ENCODE assay signal across 8 cellular contexts in the genomic region with DNA sequence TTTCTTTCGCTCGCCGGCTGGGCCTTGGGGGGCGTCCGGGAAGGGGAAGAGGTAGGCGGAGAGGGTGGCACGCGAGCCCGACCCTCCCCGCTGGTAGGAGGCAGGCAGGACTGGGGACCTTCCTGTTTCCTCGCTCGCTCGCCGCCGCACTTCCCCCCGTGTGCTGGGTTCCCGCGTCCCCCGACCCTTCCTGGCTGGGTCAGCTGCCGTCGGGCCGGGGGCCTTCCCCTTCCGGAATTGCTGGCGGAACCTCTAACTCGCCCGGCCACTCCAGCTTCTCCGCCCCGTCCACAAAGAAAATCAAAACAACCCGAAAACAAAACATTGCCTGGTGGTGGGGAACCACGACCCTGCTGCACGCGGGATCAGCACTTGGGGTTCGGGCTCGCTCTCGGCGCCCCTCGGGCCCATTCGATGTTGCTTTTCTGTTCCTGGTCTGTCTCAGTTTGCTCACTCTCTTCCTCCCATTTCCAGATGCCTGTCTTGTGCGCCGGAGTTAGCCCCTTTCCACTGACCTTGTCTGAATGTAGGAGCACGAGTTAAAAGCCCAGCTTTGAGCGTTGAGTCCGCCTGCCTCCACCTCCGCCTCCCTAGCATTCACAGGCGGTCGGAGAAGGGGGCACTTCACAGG. TPM values are rescaled to one million over a fixed set of nuclear protein-coding genes. Genes with fewer than 3 reads are reported as not detected.
A peak's percentile ranks its signal among the peaks of the same experiment; 100 is the strongest.
DNase-seq lines count a peak whose midpoint lies in the region; ATAC-seq, FAIRE-seq and TF ChIP-seq lines count a peak whose summit lies in the region.

No MANE protein-coding gene starts in this region.

- WGBS in HepG2 (ENCODE audit: low lambda C conversion rate) = 3% methylated on average over 21 of the region's 46 CpGs

- H3K4me3 ChIP-seq in SK-N-MC (peak overlapping the region; percentile 99), HepG2 (replicated peaks in 1 of 3; ENCODE audit: insufficient read depth in 1 of 3, low read depth in 2 of 3, low read length in 3 of 3) (peak overlapping the region; percentile 86 to 90 (median 89))

- POLR2A ChIA-PET in HepG2 (lab: Yijun Ruan, JAX) = interaction anchor here (0.7 to 1.3 kb wide), 5 partner anchors 10 to 41 kb away, joined by 3 to 5 read pairs (median 3); no protein-coding TSS in a partner anchor

- H3K4me1 ChIP-seq in HepG2 (ENCODE audit: insufficient read depth, low read length) = peaks cover 53% of the 10 kb centered on the region

- H3K9ac ChIP-seq in SK-N-MC (ENCODE audit: insufficient read length) = peak overlapping the region; percentile 87
- H3K9ac ChIP-seq in HepG2 (ENCODE audit: insufficient read depth, low read depth, low read length) = peak overlapping the region; percentile 95

- intact Hi-C loops in HepG2 (cut with micrococcal nuclease; ENCODE audit: unreplicated experiment) = loop anchor here (5.0 kb wide), 2 partner anchors 40 to 140 kb away; a partner anchor contains a TSS

- TF ChIP-seq EP300 in HepG2 (IDR thresholded peaks at IDR 0.05; ENCODE audit: low read depth in 2 of 2, low read length in 2 of 2) = no peak
- TF ChIP-seq EP300 in HepG2 (CRISPR knock-in tag; IDR thresholded peaks at IDR 0.05; ENCODE audit: borderline replicate concordance) = no peak

- CTCF ChIA-PET in HepG2 (lab: Yijun Ruan, JAX; ENCODE audit: low intra/inter-chr PET ratio, low total read pairs) = no interaction called here

- H3K4me2 ChIP-seq in HepG2 (ENCODE audit: low read depth, low read length) = peak overlapping the region; percentile 76

- no peak for FAIRE-seq in HepG2 (lab: Jason Lieb, UNC)

- H3K27ac ChIP-seq in SK-N-MC (peak overlapping the region; percentile 75), HepG2 (ENCODE audit: extremely low read length, insufficient read depth, low read length) (peak overlapping the region; percentile 89)

- peaks cover 64% of the 10 kb centered on the region for H3K79me2 ChIP-seq in HepG2 (ENCODE audit: insufficient read depth, low read length)

- in situ Hi-C loops in HepG2 (cut with HindIII; ENCODE audit: extremely low pct_ligation_motif_present, low pct_unique_long_range_greater_than_20kb) = no loop called here

- ATAC-seq in GM19455 (IDR thresholded peaks at IDR 0.05; ENCODE audit: unreplicated experiment) = peak; percentile 38
- ATAC-seq in HG03521 (IDR thresholded peaks at IDR 0.05; ENCODE audit: unreplicated experiment) = peak; percentile 31
- ATAC-seq in HepG2 = peak; percentile 68

- TF ChIP-seq POLR2A in HepG2 (IDR thresholded peaks at IDR 0.05; ENCODE audit: insufficient read depth in 1 of 2, low read depth in 2 of 2, low read length in 2 of 2) = no peak

- no peak for TF ChIP-seq RAD21 in HepG2 (CRISPR knock-in tag; IDR thresholded peaks at IDR 0.05)

- H3K36me3 ChIP-seq in SK-N-MC (ENCODE audit: insufficient read depth, low read length) = peaks cover 33% of the 10 kb centered on the region
- no peaks in the 10 kb centered on the region; a peak in 1 of 5 replicates for H3K36me3 ChIP-seq in HepG2 (replicated peaks in 1 of 2; ENCODE audit: control insufficient read depth in 1 of 2, insufficient read depth in 2 of 2, low read length in 2 of 2)

- no peaks in the 10 kb centered on the region; a peak in 1 of 5 replicates for H3K27me3 ChIP-seq in HepG2 (ENCODE audit: control insufficient read depth in 1 of 2, insufficient read depth in 2 of 2, low read length in 2 of 2)

- peak; percentile 49 for DNase-seq in EH (ENCODE audit: low read depth)
- DNase-seq in SK-N-MC (ENCODE audit: low read depth, low spot score) = no peak
- peak; percentile 70 for DNase-seq in dermis blood vessel endothelial cell
- peak; percentile 26 for DNase-seq in HepG2 (ENCODE audit: low spot score)
- peak; percentile 0 for DNase-seq in stimulated activated CD4-positive, alpha-beta T cell treated with anti-CD3 and anti-CD28 coated beads, Interleukin-2, amount 100 ng/mL, for 4 hours (ENCODE audit: low read depth)
- DNase-seq in cerebellar nuclear complex (lab: John Stamatoyannopoulos, UW) = no peak

- H2AFZ ChIP-seq in HepG2 (ENCODE audit: low read length) = no peak overlapping the region

- TF ChIP-seq CTCF in HepG2 (CRISPR knock-in tag; IDR thresholded peaks at IDR 0.05) = no peak

- peaks cover 10% of the 10 kb centered on the region for H3K9me3 ChIP-seq in SK-N-MC (ENCODE audit: low read depth, low read length)
- no peaks in the 10 kb centered on the region for H3K9me3 ChIP-seq in HepG2 (ENCODE audit: low read length)

- H4K20me1 ChIP-seq in HepG2 (ENCODE audit: insufficient read depth, low read length) = peaks cover 43% of the 10 kb centered on the region

- no TSS peak for BruUV-seq in HepG2 (replicated peaks; lab: Mats Ljungman, UMichigan)

TF ChIP-seq in HepG2, 621 proteins besides CTCF, POLR2A, EP300 and RAD21 (continues in another document):
- TF ChIP-seq TCF12 (IDR thresholded peaks at IDR 0.05) = no peak
- TF ChIP-seq TCF12 (CRISPR knock-in tag; IDR thresholded peaks at IDR 0.05) = 0 out of 2 replicates have a peak, but pooled peaks have one; percentile 59
- 0 out of 2 replicates have a peak, but pooled peaks have one; percentile 51 for TF ChIP-seq U2AF2 (IDR thresholded peaks at IDR 0.05; ENCODE audit: low read depth, low read length)
- 0 out of 2 replicates have a peak, but pooled peaks have one; percentile 26 for TF ChIP-seq ZNF674 (CRISPR knock-in tag; IDR thresholded peaks at IDR 0.05; ENCODE audit: low read depth)
- TF ChIP-seq ZNF138 (CRISPR knock-in tag; IDR thresholded peaks at IDR 0.05; ENCODE audit: low read depth) = 0 out of 2 replicates have a peak, but pooled peaks have one; percentile 53
- TF ChIP-seq ZFP36L1 (CRISPR knock-in tag; IDR thresholded peaks at IDR 0.05) = no peak; the same call in 1 of the 2 replicates
- TF ChIP-seq SALL1 (CRISPR knock-in tag; IDR thresholded peaks at IDR 0.05) = peak; percentile 43; the same call in 1 of the 2 replicates
- TF ChIP-seq, protein P1, sequence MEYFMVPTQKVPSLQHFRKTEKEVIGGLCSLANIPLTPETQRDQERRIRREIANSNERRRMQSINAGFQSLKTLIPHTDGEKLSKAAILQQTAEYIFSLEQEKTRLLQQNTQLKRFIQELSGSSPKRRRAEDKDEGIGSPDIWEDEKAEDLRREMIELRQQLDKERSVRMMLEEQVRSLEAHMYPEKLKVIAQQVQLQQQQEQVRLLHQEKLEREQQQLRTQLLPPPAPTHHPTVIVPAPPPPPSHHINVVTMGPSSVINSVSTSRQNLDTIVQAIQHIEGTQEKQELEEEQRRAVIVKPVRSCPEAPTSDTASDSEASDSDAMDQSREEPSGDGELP (IDR thresholded peaks at IDR 0.05; ENCODE audit: borderline replicate concordance, low read depth) = peak; percentile 40; the same call in 1 of the 2 replicates
- no peak for TF ChIP-seq EHMT2 (IDR thresholded peaks at IDR 0.05; ENCODE audit: borderline replicate concordance, low read depth, low read length)
- TF ChIP-seq, protein P2, sequence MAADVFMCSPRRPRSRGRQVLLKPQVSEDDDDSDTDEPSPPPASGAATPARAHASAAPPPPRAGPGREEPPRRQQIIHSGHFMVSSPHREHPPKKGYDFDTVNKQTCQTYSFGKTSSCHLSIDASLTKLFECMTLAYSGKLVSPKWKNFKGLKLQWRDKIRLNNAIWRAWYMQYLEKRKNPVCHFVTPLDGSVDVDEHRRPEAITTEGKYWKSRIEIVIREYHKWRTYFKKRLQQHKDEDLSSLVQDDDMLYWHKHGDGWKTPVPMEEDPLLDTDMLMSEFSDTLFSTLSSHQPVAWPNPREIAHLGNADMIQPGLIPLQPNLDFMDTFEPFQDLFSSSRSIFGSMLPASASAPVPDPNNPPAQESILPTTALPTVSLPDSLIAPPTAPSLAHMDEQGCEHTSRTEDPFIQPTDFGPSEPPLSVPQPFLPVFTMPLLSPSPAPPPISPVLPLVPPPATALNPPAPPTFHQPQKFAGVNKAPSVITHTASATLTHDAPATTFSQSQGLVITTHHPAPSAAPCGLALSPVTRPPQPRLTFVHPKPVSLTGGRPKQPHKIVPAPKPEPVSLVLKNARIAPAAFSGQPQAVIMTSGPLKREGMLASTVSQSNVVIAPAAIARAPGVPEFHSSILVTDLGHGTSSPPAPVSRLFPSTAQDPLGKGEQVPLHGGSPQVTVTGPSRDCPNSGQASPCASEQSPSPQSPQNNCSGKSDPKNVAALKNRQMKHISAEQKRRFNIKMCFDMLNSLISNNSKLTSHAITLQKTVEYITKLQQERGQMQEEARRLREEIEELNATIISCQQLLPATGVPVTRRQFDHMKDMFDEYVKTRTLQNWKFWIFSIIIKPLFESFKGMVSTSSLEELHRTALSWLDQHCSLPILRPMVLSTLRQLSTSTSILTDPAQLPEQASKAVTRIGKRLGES (CRISPR knock-in tag; IDR thresholded peaks at IDR 0.05; ENCODE audit: borderline replicate concordance) = no peak

RNA-seq across cellular contexts. Expression of a gene that starts 0.6 kb away (rescaled TPM):
- 87.3 and 151 TPM in 2 replicates for total RNA-seq in dermis blood vessel endothelial cell
- 103 and 179 TPM in 2 replicates for total RNA-seq in HepG2 (2016; rRNA removed; fragmentation: Illumina TruSeq; extraction: Trizol)
- total RNA-seq in HepG2 (2016; cell fraction: cytosol; rRNA removed; fragmentation: Illumina TruSeq; extraction: Trizol; ENCODE audit: low read depth) = 63.8 and 72.8 TPM in 2 replicates
- 103 and 174 TPM in 2 replicates for total RNA-seq in HepG2 (2016; cell fraction: insoluble cytoplasmic fraction; rRNA removed; fragmentation: Illumina TruSeq; extraction: Trizol)
- total RNA-seq in HepG2 (2016; cell fraction: membrane; rRNA removed; fragmentation: Illumina TruSeq; extraction: Trizol) = 148 and 162 TPM in 2 replicates
- 157 and 160 TPM in 2 replicates for total RNA-seq in HepG2 (2016; cell fraction: nucleus; rRNA removed; fragmentation: Illumina TruSeq; extraction: Trizol)
- polyA plus RNA-seq in HepG2 (2011; rRNA removed) = 127 and 151 TPM in 2 replicates
- 90.5 and 106 TPM in 2 replicates for polyA plus RNA-seq in HepG2 (2011; cell fraction: cytosol; rRNA removed)
- 111 and 128 TPM in 2 replicates for polyA plus RNA-seq in HepG2 (2011; cell fraction: nucleus; rRNA removed)
- 97.3 and 113 TPM in 2 replicates for polyA plus RNA-seq in HepG2 (2012)
- 254 and 256 TPM in 2 replicates for polyA plus RNA-seq in HepG2 (2016; cell fraction: cytosol; fragmentation: Illumina TruSeq; extraction: Trizol; ENCODE audit: low read depth)
- 222 and 230 TPM in 2 replicates for polyA plus RNA-seq in HepG2 (2016; cell fraction: insoluble cytoplasmic fraction; fragmentation: Illumina TruSeq; extraction: Trizol; ENCODE audit: low read depth)
- 209 and 213 TPM in 2 replicates for polyA plus RNA-seq in HepG2 (2016; cell fraction: membrane; fragmentation: Illumina TruSeq; extraction: Trizol; ENCODE audit: low read depth)
- 138 and 150 TPM in 2 replicates for polyA plus RNA-seq in HepG2 (2016; cell fraction: nucleus; fragmentation: Illumina TruSeq; extraction: Trizol; ENCODE audit: insufficient read depth, low read depth)
- polyA minus RNA-seq in HepG2 (2011; rRNA and poly(A)+ RNA removed; ENCODE audit: low replicate concordance) = 112 and 201 TPM in 2 replicates
- polyA minus RNA-seq in HepG2 (2011; cell fraction: cytosol; rRNA and poly(A)+ RNA removed) = 122 and 130 TPM in 2 replicates
- 393 and 448 TPM in 2 replicates for polyA minus RNA-seq in HepG2 (2011; cell fraction: nucleus; rRNA and poly(A)+ RNA removed)

Comparison
In these comparisons a context has a peak if more than half of its experiments do, and no peak if none do; other contexts are left out.
1. DNase-seq: peak in EH (single experiment), dermis blood vessel endothelial cell (single experiment), HepG2 (single experiment) and stimulated activated CD4-positive, alpha-beta T cell treated with anti-CD3 and anti-CD28 coated beads, Interleukin-2, amount 100 ng/mL, for 4 hours (single experiment); none in SK-N-MC (single experiment) and cerebellar nuclear complex (0 of 2).
2. Peak in every context shown above with its lines, with median percentiles within 50 percentile points of each other: ATAC-seq.